In genomic region chr11:122215244-122215992, GRCh38 we compare ENCODE assay signal across 8 cellular contexts.
A peak's percentile ranks its signal among the peaks of the same experiment; 100 is the strongest.
DNase-seq lines count a peak whose midpoint lies in the region; ATAC-seq, FAIRE-seq and TF ChIP-seq lines count a peak whose summit lies in the region.

No MANE protein-coding gene starts in this region.

- H3K4me1 Mint-ChIP-seq in stimulated activated naive B cell treated with anti-CD40 and anti-IgM and Interleukin-4, amounts not matched to agents 10 μg/mL and 1 μg/mL and 100 μg/mL, for 72 hours: no peaks in the 10 kb centered on the region

- H3K27me3 Mint-ChIP-seq in stimulated activated naive B cell treated with anti-CD40 and anti-IgM and Interleukin-4, amounts not matched to agents 10 μg/mL and 1 μg/mL and 100 μg/mL, for 72 hours: peaks cover 10 to 14% of the 10 kb centered on the region in 2 donors

- H3K36me3 ChIP-seq in liver (ENCODE audit: control insufficient read depth in 4 of 4, insufficient read depth in 3 of 4, low read depth in 1 of 4, low read length in 3 of 4): no peaks in the 10 kb centered on the region

- H3K4me3 ChIP-seq in coronary artery (no peak overlapping the region), liver (ENCODE audit: low read depth in 1 of 3, low read length in 3 of 3) (no peak overlapping the region)

- H3K9me3 ChIP-seq in liver (ENCODE audit: control insufficient read depth in 4 of 4, low read length in 3 of 4): no peaks in the 10 kb centered on the region

- H3K27ac ChIP-seq in coronary artery: peak overlapping the region; percentile 61 to 71
- no peak overlapping the region for H3K27ac ChIP-seq in liver (ENCODE audit: low read depth in 1 of 2, low read length in 2 of 2)

- peaks cover 0 to 4% (median under 1%) of the 10 kb centered on the region in 4 donors for H3K4me1 ChIP-seq in liver (ENCODE audit: control insufficient read depth in 4 of 4, insufficient read depth in 4 of 4, low read length in 3 of 4)

- FAIRE-seq in D721Med (lab: Jason Lieb, UNC): no peak

- H3K27ac Mint-ChIP-seq in stimulated activated naive B cell treated with anti-CD40 and anti-IgM and Interleukin-4, amounts not matched to agents 10 μg/mL and 1 μg/mL and 100 μg/mL, for 72 hours: no peak overlapping the region

- H3K9ac ChIP-seq in liver (ENCODE audit: low read depth in 1 of 2, low read length in 2 of 2): no peak overlapping the region

- no peaks in the 10 kb centered on the region for H3K9me3 Mint-ChIP-seq in stimulated activated naive B cell treated with anti-CD40 and anti-IgM and Interleukin-4, amounts not matched to agents 10 μg/mL and 1 μg/mL and 100 μg/mL, for 72 hours

- H3K27me3 ChIP-seq in liver (ENCODE audit: control insufficient read depth in 4 of 4, insufficient read depth in 4 of 4, low read length in 3 of 4): no peaks in the 10 kb centered on the region

- H3K4me3 Mint-ChIP-seq in stimulated activated naive B cell treated with anti-CD40 and anti-IgM and Interleukin-4, amounts not matched to agents 10 μg/mL and 1 μg/mL and 100 μg/mL, for 72 hours: no peak overlapping the region

- in situ Hi-C loops in SK-MEL-5 (cut with HindIII; ENCODE audit: low pct_unique_long_range_greater_than_20kb, low sequenced_read_pairs): no loop called here

- ATAC-seq in GM19372 (IDR thresholded peaks at IDR 0.05; ENCODE audit: low read depth, unreplicated experiment): peak; percentile 74
- ATAC-seq in stimulated activated naive B cell treated with anti-CD40 and anti-IgM and Interleukin-4, amounts not matched to agents 10 μg/mL and 1 μg/mL and 100 μg/mL, for 72 hours (replicated peaks): peak; percentile 72

- DNase-seq in D721Med (ENCODE audit: insufficient read length, low spot score) (peak; percentile 33), HK-2 (ENCODE audit: unreplicated experiment) (peak; percentile 49), SK-MEL-5 (ENCODE audit: low read depth, low spot score) (peak; percentile 70), coronary artery (ENCODE audit: low spot score) (peak; percentile 86), COLO829 (ENCODE audit: low spot score) (no peak)
- peak; percentile 3 for DNase-seq in stimulated activated naive B cell treated with anti-CD40 and anti-IgM and Interleukin-4, amounts not matched to agents 10 μg/mL and 1 μg/mL and 100 μg/mL, for 72 hours

- WGBS in liver: 36% methylated on average over 11 of the region's 11 CpGs

- no peaks in the 10 kb centered on the region for H3K36me3 Mint-ChIP-seq in stimulated activated naive B cell treated with anti-CD40 and anti-IgM and Interleukin-4, amounts not matched to agents 10 μg/mL and 1 μg/mL and 100 μg/mL, for 72 hours

- TF ChIP-seq CTCF in D721Med (IDR thresholded peaks at IDR 0.05; ENCODE audit: insufficient read depth, missing control alignments): peak; percentile 68
- TF ChIP-seq CTCF in coronary artery (IDR thresholded peaks at IDR 0.05): no peak
- TF ChIP-seq CTCF in liver (IDR thresholded peaks at IDR 0.05; ENCODE audit: low read depth, low read length, missing input control): peak; percentile 94

- peak; percentile 82 to 94 for TF ChIP-seq RAD21 in liver (IDR thresholded peaks at IDR 0.05)

TF ChIP-seq in liver, 16 proteins besides CTCF, POLR2A, EP300 and RAD21:
- TF ChIP-seq FOXA1 (IDR thresholded peaks at IDR 0.05): no peak
- TF ChIP-seq EGR1 (IDR thresholded peaks at IDR 0.05; ENCODE audit: low read depth in 2 of 2): no peak
- peak; percentile 50 for TF ChIP-seq NR2F2 (IDR thresholded peaks at IDR 0.05)
- TF ChIP-seq YY1 (IDR thresholded peaks at IDR 0.05): no peak
- no peak for TF ChIP-seq FOXA2 (IDR thresholded peaks at IDR 0.05)
- no peak for TF ChIP-seq HNF4G (IDR thresholded peaks at IDR 0.05)
- TF ChIP-seq REST (IDR thresholded peaks at IDR 0.05): no peak
- TF ChIP-seq GABPA (IDR thresholded peaks at IDR 0.05 in 1 of 2, conservative IDR thresholded peaks at IDR 0.05 in 1 of 2): no peak
- no peak for TF ChIP-seq MAX (IDR thresholded peaks at IDR 0.05)
- TF ChIP-seq SP1 (IDR thresholded peaks at IDR 0.05): peak; percentile 40
- no peak for TF ChIP-seq ATF3 (IDR thresholded peaks at IDR 0.05)
- no peak for TF ChIP-seq TAF1 (conservative IDR thresholded peaks at IDR 0.05)
- TF ChIP-seq RXRA (IDR thresholded peaks at IDR 0.05): peak; percentile 29 to 38
- no peak for TF ChIP-seq ZBTB33 (IDR thresholded peaks at IDR 0.05)
- TF ChIP-seq JUND (IDR thresholded peaks at IDR 0.05): peak in 1 of 2 donors; percentile 12
- TF ChIP-seq HNF4A (conservative IDR thresholded peaks at IDR 0.05): peak; percentile 54 to 66

Comparison
In these comparisons a context has a peak if more than half of its experiments do, and no peak if none do; other contexts are left out.
1. H3K27ac ChIP-seq: peak in coronary artery (2 of 2); none in liver (0 of 2).